In the genomic region with DNA sequence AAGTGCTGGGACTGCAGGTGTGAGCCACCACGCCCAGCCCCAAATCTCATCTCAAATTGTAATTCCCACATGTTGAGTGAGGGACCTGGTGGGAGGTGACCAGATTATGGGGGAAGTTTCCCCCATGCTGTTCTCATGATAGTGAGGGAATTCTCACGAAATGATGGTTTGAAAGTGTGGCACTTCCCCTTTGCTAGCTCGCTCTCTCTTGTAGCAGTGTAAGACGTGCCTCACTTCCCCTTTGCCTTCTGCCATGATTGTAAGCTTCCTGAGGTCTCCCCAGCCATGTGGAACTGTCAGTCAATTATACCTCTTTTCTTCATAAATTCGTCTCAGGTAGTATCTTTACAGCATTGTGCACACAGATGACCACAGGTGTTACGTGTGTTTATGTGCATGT, we compare ENCODE assay signal across 16 cellular contexts.
"Had no signal": no experiment of that assay in that cellular context is flagged by ENCODE, and none has a peak within 500 bp of the region (broad histone marks: within the 10 kb centered on the region; RNA-seq: fewer than 3 reads in every experiment).

No MANE protein-coding gene starts in this region.

- H3K9me3 ChIP-seq: lower lobe of right lung, transverse colon, vagina had no signal

- H3K4me3 ChIP-seq: lower lobe of right lung, skin epidermis, transverse colon, vagina had no signal

- H3K36me3 ChIP-seq: lower lobe of right lung, transverse colon, vagina had no signal

- ATAC-seq: foreskin keratinocyte; right cardiac atrium; stimulated activated naive CD8-positive, alpha-beta T cell treated with anti-CD3 and anti-CD28 coated beads, Interleukin-15, Interleukin-2, amounts not matched to agents 100 U/mL and 50 U/mL, for 24 hours had no signal

- DNase-seq: activated CD4-positive, alpha-beta T cell treated with anti-CD3 and anti-CD28 coated beads, Interleukin-2, amount 50 U/mL, for 4 hours; activated naive CD4-positive, alpha-beta T cell treated with anti-CD3 and anti-CD28 coated beads, Interleukin-2, amount 10 ng/mL, durations not matched to agents 7 days and 5 days; amniotic stem cell; cerebellar nuclear complex; effector memory CD4-positive, alpha-beta T cell; foreskin keratinocyte; head of caudate nucleus; immature natural killer cell; lower lobe of right lung; right cardiac atrium; stimulated activated CD4-positive, alpha-beta T cell treated with anti-CD3 and anti-CD28 coated beads, Interleukin-15, amount 100 ng/mL, for 24 hours; stimulated activated CD4-positive, alpha-beta T cell treated with anti-CD3 and anti-CD28 coated beads, Interleukin-4, amount 100 ng/mL, for 1 hour; stimulated activated naive CD8-positive, alpha-beta T cell treated with anti-CD3 and anti-CD28 coated beads, Interleukin-15, Interleukin-2, amounts not matched to agents 100 U/mL and 50 U/mL, for 24 hours; transverse colon had no signal

- H3K4me1 ChIP-seq: foreskin keratinocyte, lower lobe of right lung, transverse colon, vagina had no signal

- H3K27ac ChIP-seq: foreskin keratinocyte, lower lobe of right lung, skin epidermis, transverse colon, vagina had no signal
